In the genomic region with DNA sequence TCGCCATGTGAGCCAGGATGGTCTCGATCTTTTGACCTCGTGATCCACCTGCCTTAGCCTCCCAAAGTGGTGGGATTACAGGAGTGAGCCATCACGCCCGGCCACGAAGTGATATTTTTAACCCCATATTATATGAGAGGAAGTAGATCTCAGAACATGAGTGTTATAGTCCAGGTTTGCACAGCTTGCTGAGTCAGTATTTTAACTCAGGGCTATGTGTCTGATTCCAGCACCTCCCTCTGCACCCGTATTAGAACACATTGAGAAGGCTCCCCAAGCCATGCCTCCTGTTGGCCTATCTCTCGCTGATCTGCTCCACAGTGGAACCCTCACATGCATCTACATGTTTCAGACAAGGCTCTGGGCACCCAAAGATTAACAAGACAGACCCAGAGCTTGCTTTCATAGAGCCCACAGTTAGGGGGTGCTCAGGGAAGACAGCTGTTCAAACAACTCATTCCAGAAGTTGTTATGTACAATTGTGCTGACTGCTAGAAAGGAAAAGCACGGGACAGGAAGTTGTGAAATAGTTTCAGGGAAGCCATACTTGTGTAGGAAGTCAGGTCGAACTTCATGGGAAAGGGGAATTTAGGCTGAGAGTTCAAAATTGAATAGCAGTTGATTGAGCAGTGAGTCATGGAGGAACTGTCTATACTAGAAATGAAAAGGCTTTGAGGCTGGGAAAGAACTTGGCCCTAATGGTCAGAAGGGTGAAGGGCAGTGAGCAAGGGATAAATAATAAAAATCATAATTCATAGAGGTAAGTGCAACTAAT, we compare ENCODE assay signal across 1 cellular context.
A peak's percentile ranks its signal among the peaks of the same experiment; 100 is the strongest.
TF ChIP-seq lines count a peak whose summit lies in the region.

No MANE protein-coding gene starts in this region.

TF ChIP-seq in K562, 482 proteins besides CTCF, POLR2A, EP300 and RAD21 (continued from another document):
- TF ChIP-seq ZNF584 (CRISPR knock-in tag; IDR thresholded peaks at IDR 0.05; ENCODE audit: low read depth) (peak; percentile 70; the same call in 1 of the 2 replicates), CBX5 (IDR thresholded peaks at IDR 0.05; ENCODE audit: borderline replicate concordance, low read depth) (no peak), ZC3H8 (IDR thresholded peaks at IDR 0.05) (no peak), KAT7 (CRISPR knock-in tag; IDR thresholded peaks at IDR 0.05; ENCODE audit: borderline replicate concordance) (no peak), PYGO2 (tag; IDR thresholded peaks at IDR 0.05) (no peak), ZNF316 (IDR thresholded peaks at IDR 0.05) (peak; percentile 88), NUFIP1 (IDR thresholded peaks at IDR 0.05; ENCODE audit: partially characterized antibody) (no peak), ZNF217 (CRISPR knock-in tag; IDR thresholded peaks at IDR 0.05) (no peak), SMAD4 (CRISPR knock-in tag; conservative IDR thresholded peaks at IDR 0.05) (no peak; the same call in 1 of the 2 replicates), STAT5B (CRISPR knock-in tag; IDR thresholded peaks at IDR 0.05) (no peak), SAP30 (IDR thresholded peaks at IDR 0.05; ENCODE audit: borderline replicate concordance, insufficient read depth, low read depth, low read length, poor library complexity, severe bottlenecking) (no peak), GABPB2 (CRISPR knock-in tag; conservative IDR thresholded peaks at IDR 0.05) (no peak), EWSR1 (IDR thresholded peaks at IDR 0.05; ENCODE audit: borderline replicate concordance, low read depth, partially characterized antibody) (no peak)
- TF ChIP-seq, protein P1, sequence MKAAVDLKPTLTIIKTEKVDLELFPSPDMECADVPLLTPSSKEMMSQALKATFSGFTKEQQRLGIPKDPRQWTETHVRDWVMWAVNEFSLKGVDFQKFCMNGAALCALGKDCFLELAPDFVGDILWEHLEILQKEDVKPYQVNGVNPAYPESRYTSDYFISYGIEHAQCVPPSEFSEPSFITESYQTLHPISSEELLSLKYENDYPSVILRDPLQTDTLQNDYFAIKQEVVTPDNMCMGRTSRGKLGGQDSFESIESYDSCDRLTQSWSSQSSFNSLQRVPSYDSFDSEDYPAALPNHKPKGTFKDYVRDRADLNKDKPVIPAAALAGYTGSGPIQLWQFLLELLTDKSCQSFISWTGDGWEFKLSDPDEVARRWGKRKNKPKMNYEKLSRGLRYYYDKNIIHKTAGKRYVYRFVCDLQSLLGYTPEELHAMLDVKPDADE (conservative IDR thresholded peaks at IDR 0.05; ENCODE audit: control insufficient read depth, low read depth, low read length): no peak
